ENCODE assay signal across 8 cellular contexts in genomic region chr12:124906606-124907261, GRCh38. TPM values are rescaled to one million over a fixed set of nuclear protein-coding genes. Genes with fewer than 3 reads are reported as not detected.
DNase-seq lines count a peak whose midpoint lies in the region; TF ChIP-seq lines count a peak whose summit lies in the region.

No MANE protein-coding gene starts in this region.

- H3K27me3 ChIP-seq in H7 (ENCODE audit: control insufficient read depth, insufficient read depth, low read length) (no peaks in the 10 kb centered on the region), NT2/D1 (ENCODE audit: insufficient read depth, insufficient read length) (no peaks in the 10 kb centered on the region)

- no peaks in the 10 kb centered on the region for H3K9me3 ChIP-seq in NT2/D1 (ENCODE audit: insufficient read depth, low read length)

- TF ChIP-seq CTCF in retinal pigment epithelial cell (conservative IDR thresholded peaks at IDR 0.05; ENCODE audit: low read depth, low read length), result peak; percentile 98

- H3K4me1 ChIP-seq in NT2/D1 (ENCODE audit: insufficient read depth, insufficient read length), result peaks cover 2% of the 10 kb centered on the region

- DNase-seq in ELF-1 (ENCODE audit: low read depth, low spot score) (peak; percentile 89), H7 (peak; percentile 80), NT2/D1 (ENCODE audit: low read depth, low spot score) (peak; percentile 93), head of caudate nucleus (peak; percentile 56 to 98 (median 90)), retinal pigment epithelial cell (ENCODE audit: low read depth) (peak; percentile 81), C1 segment of cervical spinal cord (lab: John Stamatoyannopoulos, UW) (no peak), kidney glomerular epithelial cell (lab: John Stamatoyannopoulos, UW) (no peak)
- DNase-seq in activated gamma-delta T cell treated with anti-CD3 and anti-CD28 coated beads, Interleukin-2, amount 50 U/mL, for 16 hours (ENCODE audit: low read depth), result peak; percentile 87

- intact Hi-C loops in head of caudate nucleus (cut with DNase I), result loop anchor here (10.0 kb wide), 1 partner anchor 122 kb away; no protein-coding TSS in a partner anchor

- peaks cover 6% of the 10 kb centered on the region for H3K36me3 ChIP-seq in H7 (replicated peaks; ENCODE audit: control insufficient read depth, insufficient read depth, low read length)
- peaks cover 12% of the 10 kb centered on the region for H3K36me3 ChIP-seq in NT2/D1 (ENCODE audit: insufficient read depth, insufficient read length, low read length)

- H3K4me3 ChIP-seq in H7 (ENCODE audit: insufficient read depth, low read depth, low read length) (no peak overlapping the region), NT2/D1 (ENCODE audit: insufficient read length, low read depth) (no peak overlapping the region), retinal pigment epithelial cell (ENCODE audit: low read length) (no peak overlapping the region)

- H3K9ac ChIP-seq in NT2/D1 (ENCODE audit: insufficient read length, low read depth), result no peak overlapping the region

RNA-seq across cellular contexts. Expression of gene UBC, which starts 7.7 kb away (rescaled TPM):
- 1,051 and 1,131 TPM in 2 replicates for total RNA-seq in H7 (2014; rRNA removed; shearing (Covaris generic))

RNA-seq across cellular contexts. Expression of gene SCARB1, which starts 43.1 kb away (rescaled TPM):
- total RNA-seq in H7 (2014; rRNA removed; shearing (Covaris generic)), result 44.9 and 45.1 TPM in 2 replicates

Comparison
In these comparisons a context has a peak if more than half of its experiments do, and no peak if none do; other contexts are left out.
1. DNase-seq: peak in ELF-1 (single experiment), H7 (single experiment), NT2/D1 (single experiment), activated gamma-delta T cell treated with anti-CD3 and anti-CD28 coated beads, Interleukin-2, amount 50 U/mL, for 16 hours (single experiment), head of caudate nucleus (42 of 42) and retinal pigment epithelial cell (single experiment); none in C1 segment of cervical spinal cord (0 of 14) and kidney glomerular epithelial cell (single experiment).